8 cellular contexts compared by ENCODE assay signal in genomic region chr20:63974402-63975200, GRCh38. TPM values are rescaled to one million over a fixed set of nuclear protein-coding genes. Genes with fewer than 3 reads are reported as not detected.
DNase-seq lines count a peak whose midpoint lies in the region; ATAC-seq lines count a peak whose summit lies in the region.

No MANE protein-coding gene starts in this region.

- H3K27me3 Mint-ChIP-seq in activated T-helper 1 cell treated with anti-CD3 and anti-CD28 coated beads, Interleukin-12 subunit alpha, Interleukin-12 subunit beta, Interleukin-2, Interleukin-4 antibody, amounts not matched to agents 30 ng/mL and 10 ng/mL and 1 ng/mL, durations not matched to agents 14 hours and 24 hours and 36 hours (ENCODE audit: insufficient read depth): peaks cover 2% of the 10 kb centered on the region
- H3K27me3 Mint-ChIP-seq in naive thymus-derived CD8-positive, alpha-beta T cell: no peaks in the 10 kb centered on the region
- H3K27me3 Mint-ChIP-seq in T-helper 2 cell treated with Interferon-gamma antibody and Interleukin-4, amounts not matched to agents 5 μg/mL and 100 μg/mL, for 36 hours (ENCODE audit: low read depth): no peaks in the 10 kb centered on the region
- H3K27me3 Mint-ChIP-seq in activated CD8-positive, alpha-beta T cell treated with anti-CD3 and anti-CD28 coated beads, Interleukin-2, amount 10 ng/mL, durations not matched to agents 7 days and 5 days (ENCODE audit: low read depth): no peaks in the 10 kb centered on the region

- ATAC-seq in naive thymus-derived CD8-positive, alpha-beta T cell: no peak
- no peak for ATAC-seq in HG02970 (IDR thresholded peaks at IDR 0.05; ENCODE audit: low FRiP score, unreplicated experiment)
- ATAC-seq in activated CD8-positive, alpha-beta T cell treated with anti-CD3 and anti-CD28 coated beads, Interleukin-2, amount 10 ng/mL, durations not matched to agents 7 days and 5 days: no peak

- H3K27ac Mint-ChIP-seq in activated T-helper 1 cell treated with anti-CD3 and anti-CD28 coated beads, Interleukin-12 subunit alpha, Interleukin-12 subunit beta, Interleukin-2, Interleukin-4 antibody, amounts not matched to agents 30 ng/mL and 10 ng/mL and 1 ng/mL, durations not matched to agents 14 hours and 24 hours and 36 hours: peak overlapping the region; percentile 65
- peak overlapping the region in 7 of 10 donors; percentile 21 to 83 (median 72) for H3K27ac Mint-ChIP-seq in naive thymus-derived CD8-positive, alpha-beta T cell
- no peak overlapping the region for H3K27ac Mint-ChIP-seq in T-helper 2 cell treated with Interferon-gamma antibody and Interleukin-4, amounts not matched to agents 5 μg/mL and 100 μg/mL, for 36 hours
- H3K27ac Mint-ChIP-seq in activated CD8-positive, alpha-beta T cell treated with anti-CD3 and anti-CD28 coated beads, Interleukin-2, amount 10 ng/mL, durations not matched to agents 7 days and 5 days: no peak overlapping the region

- H3K4me1 Mint-ChIP-seq in activated T-helper 1 cell treated with anti-CD3 and anti-CD28 coated beads, Interleukin-12 subunit alpha, Interleukin-12 subunit beta, Interleukin-2, Interleukin-4 antibody, amounts not matched to agents 30 ng/mL and 10 ng/mL and 1 ng/mL, durations not matched to agents 14 hours and 24 hours and 36 hours (ENCODE audit: low read depth): peaks cover 44% of the 10 kb centered on the region
- peaks cover 26 to 57% (median 44%) of the 10 kb centered on the region in 4 donors for H3K4me1 Mint-ChIP-seq in naive thymus-derived CD8-positive, alpha-beta T cell
- H3K4me1 Mint-ChIP-seq in T-helper 2 cell treated with Interferon-gamma antibody and Interleukin-4, amounts not matched to agents 5 μg/mL and 100 μg/mL, for 36 hours (ENCODE audit: low read depth): peaks cover 30% of the 10 kb centered on the region
- H3K4me1 Mint-ChIP-seq in activated CD8-positive, alpha-beta T cell treated with anti-CD3 and anti-CD28 coated beads, Interleukin-2, amount 10 ng/mL, durations not matched to agents 7 days and 5 days (ENCODE audit: low read depth): peaks cover 50% of the 10 kb centered on the region

- POLR2A ChIA-PET in naive thymus-derived CD8-positive, alpha-beta T cell (lab: Charles Lee): interaction anchor here (0.6 to 2.1 kb wide), 5 partner anchors 18 to 453 kb away, joined by 3 to 8 read pairs (median 5); partner anchors contain the start of genes TPD52L2 and UCKL1
- POLR2A ChIA-PET in activated CD8-positive, alpha-beta T cell treated with anti-CD3 and anti-CD28 coated beads, Interleukin-2, amount 10 ng/mL, durations not matched to agents 7 days and 5 days (lab: Charles Lee): interaction anchor here (0.8 kb wide), 1 partner anchor 18 kb away, joined by 3 read pairs; the partner anchor contains the start of gene UCKL1

- CTCF ChIA-PET in activated CD8-positive, alpha-beta T cell treated with anti-CD3 and anti-CD28 coated beads, Interleukin-2, amount 10 ng/mL, durations not matched to agents 7 days and 5 days (lab: Charles Lee): interaction anchor here (0.6 to 3.7 kb wide), 19 partner anchors 12 to 454 kb away, joined by 3 to 17 read pairs (median 4); partner anchors contain the start of genes ARFRP1, C20orf204, PPDPF and PTK6

- no peaks in the 10 kb centered on the region for H3K9me3 Mint-ChIP-seq in activated T-helper 1 cell treated with anti-CD3 and anti-CD28 coated beads, Interleukin-12 subunit alpha, Interleukin-12 subunit beta, Interleukin-2, Interleukin-4 antibody, amounts not matched to agents 30 ng/mL and 10 ng/mL and 1 ng/mL, durations not matched to agents 14 hours and 24 hours and 36 hours
- H3K9me3 Mint-ChIP-seq in naive thymus-derived CD8-positive, alpha-beta T cell: no peaks in the 10 kb centered on the region
- H3K9me3 Mint-ChIP-seq in T-helper 2 cell treated with Interferon-gamma antibody and Interleukin-4, amounts not matched to agents 5 μg/mL and 100 μg/mL, for 36 hours: no peaks in the 10 kb centered on the region
- H3K9me3 Mint-ChIP-seq in activated CD8-positive, alpha-beta T cell treated with anti-CD3 and anti-CD28 coated beads, Interleukin-2, amount 10 ng/mL, durations not matched to agents 7 days and 5 days (ENCODE audit: insufficient read depth): no peaks in the 10 kb centered on the region

- peaks cover 23% of the 10 kb centered on the region for H3K36me3 Mint-ChIP-seq in activated T-helper 1 cell treated with anti-CD3 and anti-CD28 coated beads, Interleukin-12 subunit alpha, Interleukin-12 subunit beta, Interleukin-2, Interleukin-4 antibody, amounts not matched to agents 30 ng/mL and 10 ng/mL and 1 ng/mL, durations not matched to agents 14 hours and 24 hours and 36 hours (ENCODE audit: low read depth)
- peaks cover 0 to 27% (median 0%) of the 10 kb centered on the region in 3 donors for H3K36me3 Mint-ChIP-seq in naive thymus-derived CD8-positive, alpha-beta T cell
- peaks cover 20% of the 10 kb centered on the region for H3K36me3 Mint-ChIP-seq in T-helper 2 cell treated with Interferon-gamma antibody and Interleukin-4, amounts not matched to agents 5 μg/mL and 100 μg/mL, for 36 hours (ENCODE audit: low read depth)
- H3K36me3 Mint-ChIP-seq in activated CD8-positive, alpha-beta T cell treated with anti-CD3 and anti-CD28 coated beads, Interleukin-2, amount 10 ng/mL, durations not matched to agents 7 days and 5 days (ENCODE audit: low read depth): peaks cover 20% of the 10 kb centered on the region

- DNase-seq in DMS153 treated with DMSO at 0.1 percent for 48 hours (lab: John Stamatoyannopoulos, UW; ENCODE audit: unreplicated experiment) (peak; percentile 86), NCI-H1105 treated with DMSO at 0.1 percent for 48 hours (lab: John Stamatoyannopoulos, UW) (peak; percentile 40), HuH-7 (ENCODE audit: low spot score) (no peak)
- no peak for DNase-seq in activated T-helper 1 cell treated with anti-CD3 and anti-CD28 coated beads, Interleukin-12 subunit alpha, Interleukin-12 subunit beta, Interleukin-2, Interleukin-4 antibody, amounts not matched to agents 30 ng/mL and 10 ng/mL and 1 ng/mL, durations not matched to agents 14 hours and 24 hours and 36 hours (ENCODE audit: low spot score)
- no peak for DNase-seq in naive thymus-derived CD8-positive, alpha-beta T cell
- no peak for DNase-seq in T-helper 2 cell treated with Interferon-gamma antibody and Interleukin-4, amounts not matched to agents 5 μg/mL and 100 μg/mL, for 36 hours (ENCODE audit: low spot score)
- no peak for DNase-seq in activated CD8-positive, alpha-beta T cell treated with anti-CD3 and anti-CD28 coated beads, Interleukin-2, amount 10 ng/mL, durations not matched to agents 7 days and 5 days

- no peak overlapping the region for H3K4me3 Mint-ChIP-seq in activated T-helper 1 cell treated with anti-CD3 and anti-CD28 coated beads, Interleukin-12 subunit alpha, Interleukin-12 subunit beta, Interleukin-2, Interleukin-4 antibody, amounts not matched to agents 30 ng/mL and 10 ng/mL and 1 ng/mL, durations not matched to agents 14 hours and 24 hours and 36 hours
- peak overlapping the region in 1 of 10 donors; percentile 14 for H3K4me3 Mint-ChIP-seq in naive thymus-derived CD8-positive, alpha-beta T cell
- no peak overlapping the region for H3K4me3 Mint-ChIP-seq in T-helper 2 cell treated with Interferon-gamma antibody and Interleukin-4, amounts not matched to agents 5 μg/mL and 100 μg/mL, for 36 hours
- no peak overlapping the region for H3K4me3 Mint-ChIP-seq in activated CD8-positive, alpha-beta T cell treated with anti-CD3 and anti-CD28 coated beads, Interleukin-2, amount 10 ng/mL, durations not matched to agents 7 days and 5 days

- intact Hi-C loops in activated T-helper 1 cell treated with anti-CD3 and anti-CD28 coated beads, Interleukin-12 subunit alpha, Interleukin-12 subunit beta, Interleukin-2, Interleukin-4 antibody, amounts not matched to agents 30 ng/mL and 10 ng/mL and 1 ng/mL, durations not matched to agents 14 hours and 24 hours and 36 hours (cut with micrococcal nuclease): loop anchor here (5.0 to 10.0 kb wide), 2 partner anchors 187 to 240 kb away; partner anchors contain the start of genes LIME1 and SLC2A4RG

RNA-seq across cellular contexts. Expression of gene SAMD10, which starts 4.8 kb away (rescaled TPM):
- total RNA-seq in activated T-helper 1 cell treated with anti-CD3 and anti-CD28 coated beads, Interleukin-12 subunit alpha, Interleukin-12 subunit beta, Interleukin-2, Interleukin-4 antibody, amounts not matched to agents 30 ng/mL and 10 ng/mL and 1 ng/mL, durations not matched to agents 14 hours and 24 hours and 36 hours: 29.4 and 34.9 TPM in 2 replicates
- total RNA-seq in naive thymus-derived CD8-positive, alpha-beta T cell: 1 to 10 TPM; 7.7 to 9.3 TPM
- 10 to 100 TPM in 1 of 3 donors, 1 to 10 TPM in 2; 7.4 to 15.4 (median 8.9) TPM for polyA plus RNA-seq in naive thymus-derived CD8-positive, alpha-beta T cell
- 10 to 100 TPM; 12.0 to 12.5 TPM for total RNA-seq in activated CD8-positive, alpha-beta T cell treated with anti-CD3 and anti-CD28 coated beads, Interleukin-2, amount 10 ng/mL, durations not matched to agents 7 days and 5 days

RNA-seq across cellular contexts. Expression of gene ZNF512B, which starts 4.9 kb away (rescaled TPM):
- total RNA-seq in activated T-helper 1 cell treated with anti-CD3 and anti-CD28 coated beads, Interleukin-12 subunit alpha, Interleukin-12 subunit beta, Interleukin-2, Interleukin-4 antibody, amounts not matched to agents 30 ng/mL and 10 ng/mL and 1 ng/mL, durations not matched to agents 14 hours and 24 hours and 36 hours: 28.0 and 28.3 TPM in 2 replicates
- total RNA-seq in naive thymus-derived CD8-positive, alpha-beta T cell: 10 to 100 TPM; 17.7 to 19.4 TPM
- polyA plus RNA-seq in naive thymus-derived CD8-positive, alpha-beta T cell: 1 to 10 TPM in 1 of 3 donors, under 1 TPM in 2; 0.57 to 1.5 (median 0.59) TPM
- total RNA-seq in activated CD8-positive, alpha-beta T cell treated with anti-CD3 and anti-CD28 coated beads, Interleukin-2, amount 10 ng/mL, durations not matched to agents 7 days and 5 days: 10 to 100 TPM; 12.0 to 12.1 TPM

RNA-seq across cellular contexts. Expression of gene PRPF6, which starts 6.3 kb away (rescaled TPM):
- total RNA-seq in activated T-helper 1 cell treated with anti-CD3 and anti-CD28 coated beads, Interleukin-12 subunit alpha, Interleukin-12 subunit beta, Interleukin-2, Interleukin-4 antibody, amounts not matched to agents 30 ng/mL and 10 ng/mL and 1 ng/mL, durations not matched to agents 14 hours and 24 hours and 36 hours: 82.3 and 83.6 TPM in 2 replicates
- total RNA-seq in naive thymus-derived CD8-positive, alpha-beta T cell: 10 to 100 TPM; 91.1 to 93.3 TPM
- 100 to 1,000 TPM in 1 of 3 donors, 10 to 100 TPM in 2; 67.2 to 110 (median 85.9) TPM for polyA plus RNA-seq in naive thymus-derived CD8-positive, alpha-beta T cell
- total RNA-seq in activated CD8-positive, alpha-beta T cell treated with anti-CD3 and anti-CD28 coated beads, Interleukin-2, amount 10 ng/mL, durations not matched to agents 7 days and 5 days: 10 to 100 TPM; 64.7 to 68.3 TPM

RNA-seq across cellular contexts. Expression of gene UCKL1, which starts 18.4 kb away (rescaled TPM):
- 48.7 and 49.3 TPM in 2 replicates for total RNA-seq in activated T-helper 1 cell treated with anti-CD3 and anti-CD28 coated beads, Interleukin-12 subunit alpha, Interleukin-12 subunit beta, Interleukin-2, Interleukin-4 antibody, amounts not matched to agents 30 ng/mL and 10 ng/mL and 1 ng/mL, durations not matched to agents 14 hours and 24 hours and 36 hours
- 10 to 100 TPM; 48.2 to 50.9 TPM for total RNA-seq in naive thymus-derived CD8-positive, alpha-beta T cell
- polyA plus RNA-seq in naive thymus-derived CD8-positive, alpha-beta T cell: 10 to 100 TPM; 19.8 to 28.3 (median 21.0) TPM
- 10 to 100 TPM; 41.1 to 45.4 TPM for total RNA-seq in activated CD8-positive, alpha-beta T cell treated with anti-CD3 and anti-CD28 coated beads, Interleukin-2, amount 10 ng/mL, durations not matched to agents 7 days and 5 days

Comparison
In these comparisons a context has a peak if more than half of its experiments do, and no peak if none do; other contexts are left out.
1. DNase-seq: peak in DMS153 treated with DMSO at 0.1 percent for 48 hours (single experiment) and NCI-H1105 treated with DMSO at 0.1 percent for 48 hours (single experiment); none in activated T-helper 1 cell treated with anti-CD3 and anti-CD28 coated beads, Interleukin-12 subunit alpha, Interleukin-12 subunit beta, Interleukin-2, Interleukin-4 antibody, amounts not matched to agents 30 ng/mL and 10 ng/mL and 1 ng/mL, durations not matched to agents 14 hours and 24 hours and 36 hours (single experiment), naive thymus-derived CD8-positive, alpha-beta T cell (0 of 10), T-helper 2 cell treated with Interferon-gamma antibody and Interleukin-4, amounts not matched to agents 5 μg/mL and 100 μg/mL, for 36 hours (single experiment), HuH-7 (single experiment) and activated CD8-positive, alpha-beta T cell treated with anti-CD3 and anti-CD28 coated beads, Interleukin-2, amount 10 ng/mL, durations not matched to agents 7 days and 5 days (single experiment).
2. H3K27ac Mint-ChIP-seq: peak in activated T-helper 1 cell treated with anti-CD3 and anti-CD28 coated beads, Interleukin-12 subunit alpha, Interleukin-12 subunit beta, Interleukin-2, Interleukin-4 antibody, amounts not matched to agents 30 ng/mL and 10 ng/mL and 1 ng/mL, durations not matched to agents 14 hours and 24 hours and 36 hours (single experiment) and naive thymus-derived CD8-positive, alpha-beta T cell (7 of 10); none in T-helper 2 cell treated with Interferon-gamma antibody and Interleukin-4, amounts not matched to agents 5 μg/mL and 100 μg/mL, for 36 hours (single experiment) and activated CD8-positive, alpha-beta T cell treated with anti-CD3 and anti-CD28 coated beads, Interleukin-2, amount 10 ng/mL, durations not matched to agents 7 days and 5 days (single experiment).